9 cellular contexts compared by ENCODE assay signal in the genomic region with DNA sequence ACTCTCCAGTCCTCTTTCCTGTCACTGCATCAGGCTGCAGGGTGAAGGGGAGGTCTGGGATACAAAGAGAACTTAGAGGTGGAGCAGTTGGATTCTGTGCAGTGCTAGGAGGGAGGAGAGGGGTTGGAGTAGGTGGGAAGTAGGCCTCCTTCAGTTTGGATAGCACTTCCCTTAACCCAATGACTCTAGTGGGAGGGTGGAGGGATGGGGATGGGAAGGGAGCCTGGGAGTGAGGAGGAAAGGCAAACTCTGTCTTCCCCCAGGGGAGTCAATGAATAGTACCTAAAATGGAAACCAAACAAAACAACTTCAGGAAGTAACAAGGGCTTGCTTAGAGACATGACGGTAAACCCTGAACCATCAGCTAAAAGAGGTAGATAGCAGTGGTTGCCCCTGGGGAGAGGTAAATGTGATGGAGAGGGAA. TPM values are rescaled to one million over a fixed set of nuclear protein-coding genes. Genes with fewer than 3 reads are reported as not detected.
DNase-seq lines count a peak whose midpoint lies in the region; ATAC-seq and TF ChIP-seq lines count a peak whose summit lies in the region.
"Had no signal": no experiment of that assay in that cellular context is flagged by ENCODE, and none has a peak within 500 bp of the region (broad histone marks: within the 10 kb centered on the region; RNA-seq: fewer than 3 reads in every experiment).

No MANE protein-coding gene starts in this region.

- peaks cover 23% of the 10 kb centered on the region for H3K27me3 Mint-ChIP-seq in activated T-cell treated with anti-CD3 and anti-CD28 coated beads, Interleukin-2, amount 50 U/mL, for 24 hours
- peaks cover 10% of the 10 kb centered on the region for H3K27me3 Mint-ChIP-seq in type B pancreatic cell

- H3K4me1 ChIP-seq in mesenchymal stem cell (ENCODE audit: control insufficient read depth, insufficient read depth, low read depth, low read length) = peaks cover 43% of the 10 kb centered on the region

- H2BK5ac ChIP-seq in mesenchymal stem cell (ENCODE audit: low read depth, low read length, poor library complexity, severe bottlenecking) = no peak overlapping the region

- H2AK5ac ChIP-seq in mesenchymal stem cell (ENCODE audit: low read length, severe bottlenecking) = peak overlapping the region; percentile 6

- no peak overlapping the region for H3K4me2 ChIP-seq in mesenchymal stem cell (ENCODE audit: low read length, poor library complexity, severe bottlenecking)

- H3K27ac Mint-ChIP-seq in activated T-cell treated with anti-CD3 and anti-CD28 coated beads, Interleukin-2, amount 50 U/mL, for 24 hours = no peak overlapping the region
- H3K27ac Mint-ChIP-seq in type B pancreatic cell = peak overlapping the region; percentile 27

- no peaks in the 10 kb centered on the region for H3K9me3 ChIP-seq in mesenchymal stem cell (ENCODE audit: control insufficient read depth, low read length)

- no peak overlapping the region for H3K4ac ChIP-seq in mesenchymal stem cell (ENCODE audit: low read depth in 1 of 2, low read length in 2 of 2)

- H4K8ac ChIP-seq in mesenchymal stem cell (ENCODE audit: low read length) = no peak overlapping the region

- no peak overlapping the region for H2BK120ac ChIP-seq in mesenchymal stem cell (ENCODE audit: low read depth, low read length)

- H4K91ac ChIP-seq in mesenchymal stem cell (ENCODE audit: low read length) = no peak overlapping the region

- no peaks in the 10 kb centered on the region for H3K36me3 Mint-ChIP-seq in activated T-cell treated with anti-CD3 and anti-CD28 coated beads, Interleukin-2, amount 50 U/mL, for 24 hours (ENCODE audit: low read depth)
- H3K36me3 Mint-ChIP-seq in type B pancreatic cell = no peaks in the 10 kb centered on the region

- no peak overlapping the region for H3K23ac ChIP-seq in mesenchymal stem cell (ENCODE audit: low read length in 2 of 2)

- no peaks in the 10 kb centered on the region for H3K27me3 ChIP-seq in mesenchymal stem cell (ENCODE audit: control insufficient read depth in 1 of 2, insufficient read depth in 1 of 2, low read length in 2 of 2)
- H3K27me3 ChIP-seq: brain microvascular endothelial cell had no signal

- no peak overlapping the region for H3K18ac ChIP-seq in mesenchymal stem cell (ENCODE audit: low read depth in 1 of 2, low read length in 2 of 2)

- H3K9ac ChIP-seq in mesenchymal stem cell (ENCODE audit: low read length) = peak overlapping the region; percentile 83

- peak overlapping the region in 1 of 2 experiments; percentile 71 for H3K4me3 ChIP-seq in mesenchymal stem cell (ENCODE audit: insufficient read depth in 1 of 2, low read depth in 1 of 2, low read length in 2 of 2)

- H2BK12ac ChIP-seq in mesenchymal stem cell (ENCODE audit: low read length in 2 of 2) = no peak overlapping the region

- H3K27ac ChIP-seq in mesenchymal stem cell (ENCODE audit: low read length, poor library complexity, severe bottlenecking) = peak overlapping the region; percentile 35
- H3K27ac ChIP-seq: brain microvascular endothelial cell had no signal

- H3K4me3 Mint-ChIP-seq in activated T-cell treated with anti-CD3 and anti-CD28 coated beads, Interleukin-2, amount 50 U/mL, for 24 hours = peak overlapping the region; percentile 54
- peak overlapping the region; percentile 82 for H3K4me3 Mint-ChIP-seq in type B pancreatic cell

- no peak for TF ChIP-seq CTCF in type B pancreatic cell (conservative IDR thresholded peaks at IDR 0.05)

- H3K9me3 Mint-ChIP-seq in activated T-cell treated with anti-CD3 and anti-CD28 coated beads, Interleukin-2, amount 50 U/mL, for 24 hours = no peaks in the 10 kb centered on the region
- H3K9me3 Mint-ChIP-seq in type B pancreatic cell = no peaks in the 10 kb centered on the region

- WGBS in mesenchymal stem cell = no CpG with 5 or more reads among the region's 1 CpG

- DNase-seq in activated T-cell treated with anti-CD3 and anti-CD28 coated beads, Interleukin-2, amount 50 U/mL, for 24 hours = peak; percentile 9
- DNase-seq in activated T-cell treated with anti-CD3 and anti-CD28 coated beads, Interleukin-2, amount 50 U/mL, for 48 hours = no peak
- peak; percentile 59 for DNase-seq in dermis blood vessel endothelial cell
- no peak for DNase-seq in mesenchymal stem cell
- no peak for DNase-seq in type B pancreatic cell (ENCODE audit: extremely low spot score, unreplicated experiment)
- DNase-seq in NOMO-1 treated with dmso at 0.1 percent for 144 hours (lab: John Stamatoyannopoulos, UW; ENCODE audit: unreplicated experiment) = no peak
- no peak for DNase-seq in NCI-H1436 (lab: John Stamatoyannopoulos, UW)
- DNase-seq: brain microvascular endothelial cell had no signal

- H3K4me1 Mint-ChIP-seq in activated T-cell treated with anti-CD3 and anti-CD28 coated beads, Interleukin-2, amount 50 U/mL, for 24 hours (ENCODE audit: low read depth) = peaks cover 14% of the 10 kb centered on the region
- H3K4me1 Mint-ChIP-seq in type B pancreatic cell (ENCODE audit: unreplicated experiment) = peaks cover 42% of the 10 kb centered on the region

- no peak overlapping the region for H2BK15ac ChIP-seq in mesenchymal stem cell (ENCODE audit: low read depth, poor library complexity, severe bottlenecking)

- H3K36me3 ChIP-seq in mesenchymal stem cell (ENCODE audit: control insufficient read depth in 1 of 2, insufficient read depth in 2 of 2, low read depth in 1 of 2, low read length in 2 of 2) = peaks cover 37 to 46% of the 10 kb centered on the region in 2 experiments

- H2AFZ ChIP-seq in mesenchymal stem cell (ENCODE audit: low read depth, low read length) = no peak overlapping the region

- no peak for ATAC-seq in HG02571 (IDR thresholded peaks at IDR 0.05; ENCODE audit: unreplicated experiment)

- H3K79me1 ChIP-seq in mesenchymal stem cell (replicated peaks; ENCODE audit: low read length, poor library complexity, severe bottlenecking) = peaks cover 60% of the 10 kb centered on the region

- H3K14ac ChIP-seq in mesenchymal stem cell (ENCODE audit: low read length in 2 of 2) = no peak overlapping the region

RNA-seq across cellular contexts. Expression of gene GSN, which starts 30.7 kb away (rescaled TPM):
- total RNA-seq in dermis blood vessel endothelial cell (350 and 1,127 TPM in 2 replicates), type B pancreatic cell (ENCODE audit: low replicate concordance) (80.0 and 159 TPM in 2 replicates)
- 196 TPM for polyA plus RNA-seq in mesenchymal stem cell (2013, experiment 1 of 2)
- 192 TPM for polyA plus RNA-seq in mesenchymal stem cell (2013, experiment 2 of 2)

Comparison
In these comparisons a context has a peak if more than half of its experiments do, and no peak if none do; other contexts are left out.
1. DNase-seq: peak in activated T-cell treated with anti-CD3 and anti-CD28 coated beads, Interleukin-2, amount 50 U/mL, for 24 hours (single experiment) and dermis blood vessel endothelial cell (single experiment); none in activated T-cell treated with anti-CD3 and anti-CD28 coated beads, Interleukin-2, amount 50 U/mL, for 48 hours (0 of 2), mesenchymal stem cell (single experiment), type B pancreatic cell (single experiment), NOMO-1 treated with dmso at 0.1 percent for 144 hours (single experiment) and NCI-H1436 (single experiment).